ENCODE assay signal across 1 cellular context in the genomic region with DNA sequence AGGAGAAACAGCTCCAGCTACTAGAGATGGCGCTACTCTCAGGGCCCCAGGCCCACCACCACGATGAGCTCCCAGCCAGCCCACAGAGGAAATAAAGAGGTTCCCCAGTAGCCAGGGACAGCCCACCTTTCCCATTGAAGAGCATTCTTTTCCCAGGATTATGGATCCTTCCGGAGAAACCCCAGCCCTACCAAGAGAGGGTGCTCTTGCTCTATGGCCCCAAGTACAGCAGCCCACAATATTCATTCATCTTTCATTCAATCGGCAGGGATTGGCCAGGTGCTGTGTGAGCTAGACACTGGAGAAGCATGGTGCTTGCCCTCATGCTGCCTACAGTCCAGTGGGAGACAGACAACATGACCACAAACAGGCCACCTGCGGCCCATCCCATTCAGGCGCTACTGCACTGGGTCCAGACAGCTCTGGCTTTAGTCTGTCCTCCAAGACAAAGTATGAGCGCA.
TF ChIP-seq lines count a peak whose summit lies in the region.

No MANE protein-coding gene starts in this region.

TF ChIP-seq in HEK293, 187 proteins besides CTCF, POLR2A, EP300 and RAD21 (continued from another document):
- TF ChIP-seq, protein P1, sequence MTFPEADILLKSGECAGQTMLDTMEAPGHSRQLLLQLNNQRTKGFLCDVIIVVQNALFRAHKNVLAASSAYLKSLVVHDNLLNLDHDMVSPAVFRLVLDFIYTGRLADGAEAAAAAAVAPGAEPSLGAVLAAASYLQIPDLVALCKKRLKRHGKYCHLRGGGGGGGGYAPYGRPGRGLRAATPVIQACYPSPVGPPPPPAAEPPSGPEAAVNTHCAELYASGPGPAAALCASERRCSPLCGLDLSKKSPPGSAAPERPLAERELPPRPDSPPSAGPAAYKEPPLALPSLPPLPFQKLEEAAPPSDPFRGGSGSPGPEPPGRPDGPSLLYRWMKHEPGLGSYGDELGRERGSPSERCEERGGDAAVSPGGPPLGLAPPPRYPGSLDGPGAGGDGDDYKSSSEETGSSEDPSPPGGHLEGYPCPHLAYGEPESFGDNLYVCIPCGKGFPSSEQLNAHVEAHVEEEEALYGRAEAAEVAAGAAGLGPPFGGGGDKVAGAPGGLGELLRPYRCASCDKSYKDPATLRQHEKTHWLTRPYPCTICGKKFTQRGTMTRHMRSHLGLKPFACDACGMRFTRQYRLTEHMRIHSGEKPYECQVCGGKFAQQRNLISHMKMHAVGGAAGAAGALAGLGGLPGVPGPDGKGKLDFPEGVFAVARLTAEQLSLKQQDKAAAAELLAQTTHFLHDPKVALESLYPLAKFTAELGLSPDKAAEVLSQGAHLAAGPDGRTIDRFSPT (tag by site-specific recombination; IDR thresholded peaks at IDR 0.05): no peak
- TF ChIP-seq ZNF654 (tag by site-specific recombination; IDR thresholded peaks at IDR 0.05; ENCODE audit: low read depth): 0 out of 2 replicates have a peak, but pooled peaks have one; percentile 13
- TF ChIP-seq ZXDB (tag by site-specific recombination; IDR thresholded peaks at IDR 0.05): no peak
